Comparison of ENCODE assay signal across 8 cellular contexts in genomic region chr10:110354322-110354766, GRCh38. TPM values are rescaled to one million over a fixed set of nuclear protein-coding genes. Genes with fewer than 3 reads are reported as not detected.
DNase-seq lines count a peak whose midpoint lies in the region; ATAC-seq and TF ChIP-seq lines count a peak whose summit lies in the region.

No MANE protein-coding gene starts in this region.

- no peak overlapping the region for H2BK120ac ChIP-seq in neuronal stem cell (ENCODE audit: low read depth, low read length)

- no peaks in the 10 kb centered on the region for H3K79me1 ChIP-seq in neuronal stem cell (ENCODE audit: low read depth, low read length)

- H3K18ac ChIP-seq in neuronal stem cell (ENCODE audit: low read length): peak overlapping the region; percentile 20

- ATAC-seq in HG03097 (IDR thresholded peaks at IDR 0.05; ENCODE audit: low FRiP score, unreplicated experiment): peak; percentile 20
- ATAC-seq in PC-3: peak; percentile 51
- ATAC-seq in GM19397 (IDR thresholded peaks at IDR 0.05; ENCODE audit: unreplicated experiment): no peak

- H2BK5ac ChIP-seq in neuronal stem cell (ENCODE audit: low read length): no peak overlapping the region

- no peak overlapping the region for H2AK5ac ChIP-seq in neuronal stem cell (ENCODE audit: low read depth, low read length)

- peak; percentile 58 for DNase-seq in ELF-1 (ENCODE audit: low read depth, low spot score)
- DNase-seq in PC-3: peak; percentile 84
- peak; percentile 91 to 93 for DNase-seq in activated T-cell treated with anti-CD3 and anti-CD28 coated beads, Interleukin-2, amount 50 U/mL, for 48 hours
- peak; percentile 85 for DNase-seq in fibroblast of pulmonary artery (ENCODE audit: low read depth)
- peak; percentile 63 for DNase-seq in neuronal stem cell (ENCODE audit: low spot score)
- peak; percentile 86 for DNase-seq in stomach

- TF ChIP-seq EP300 in stomach (IDR thresholded peaks at IDR 0.05): no peak

- no peaks in the 10 kb centered on the region for H3F3A ChIP-seq in PC-3 (ENCODE audit: low read length, unreplicated experiment)

- H3K9me2 ChIP-seq in PC-3 (replicated peaks; ENCODE audit: low read length): no peaks in the 10 kb centered on the region

- CTCF ChIA-PET in PC-3 (lab: Charles Lee): no interaction called here

- peaks cover 57% of the 10 kb centered on the region for H3K4me1 ChIP-seq in PC-3 (ENCODE audit: insufficient read depth, low read length)
- peaks cover 0 to 11% of the 10 kb centered on the region in 2 donors for H3K4me1 ChIP-seq in neuronal stem cell (ENCODE audit: control insufficient read depth in 2 of 2, insufficient read depth in 1 of 2, low read depth in 1 of 2, low read length in 2 of 2)
- peaks cover 16 to 36% (median 25%) of the 10 kb centered on the region in 4 donors for H3K4me1 ChIP-seq in stomach

- H3K4me3 ChIP-seq in PC-3 (ENCODE audit: low read length): no peak overlapping the region
- no peak overlapping the region for H3K4me3 ChIP-seq in fibroblast of pulmonary artery (replicated peaks; ENCODE audit: low read depth, low read length)
- no peak overlapping the region for H3K4me3 ChIP-seq in neuronal stem cell (ENCODE audit: low read length in 2 of 2)
- no peak overlapping the region for H3K4me3 ChIP-seq in stomach

- H3K36me3 ChIP-seq in PC-3 (ENCODE audit: low read depth, low read length): no peaks in the 10 kb centered on the region
- H3K36me3 ChIP-seq in neuronal stem cell (replicated peaks in 1 of 2; ENCODE audit: control insufficient read depth in 2 of 2, insufficient read depth in 2 of 2, low read length in 2 of 2): no peaks in the 10 kb centered on the region
- H3K36me3 ChIP-seq in stomach: no peaks in the 10 kb centered on the region

- H3K4ac ChIP-seq in neuronal stem cell (ENCODE audit: low read length): no peak overlapping the region

- TF ChIP-seq POLR2A in stomach (IDR thresholded peaks at IDR 0.05): no peak

- no peak overlapping the region for H4K8ac ChIP-seq in neuronal stem cell (ENCODE audit: low read depth, low read length)

- H3K27ac ChIP-seq in PC-3 (ENCODE audit: low read length): peak overlapping the region; percentile 95
- H3K27ac ChIP-seq in neuronal stem cell (replicated peaks; ENCODE audit: low read length): no peak overlapping the region
- peak overlapping the region in 2 of 5 donors; percentile 6 to 22 for H3K27ac ChIP-seq in stomach

- no peak overlapping the region for H2BK15ac ChIP-seq in neuronal stem cell (ENCODE audit: low read length)

- no peaks in the 10 kb centered on the region for H3K9me3 ChIP-seq in PC-3 (ENCODE audit: low read length)
- H3K9me3 ChIP-seq in neuronal stem cell (replicated peaks in 1 of 2; ENCODE audit: control insufficient read depth in 2 of 2, insufficient read depth in 1 of 2, low read depth in 1 of 2, low read length in 2 of 2): no peaks in the 10 kb centered on the region
- H3K9me3 ChIP-seq in stomach: no peaks in the 10 kb centered on the region

- WGBS in neuronal stem cell (ENCODE audit: extremely low coverage in 2 of 2, insufficient read length in 2 of 2, insufficient replicate concordance in 1 of 2), 2 donors: no CpG with 5 or more reads among the region's 11 CpGs
- 25 to 32% (median 31%) methylated on average over 11 of the region's 11 CpGs for WGBS in stomach, 5 donors

- no TSS peak for BruUV-seq in PC-3 (replicated peaks; lab: Mats Ljungman, UMichigan)

- H4K91ac ChIP-seq in neuronal stem cell (ENCODE audit: low read depth, low read length, poor library complexity): no peak overlapping the region

- intact Hi-C loops in PC-3 (cut with micrococcal nuclease) (no loop called here), stomach (cut with DNase I; ENCODE audit: low total_unique reads) (no loop called here)

- POLR2A ChIA-PET in PC-3 (lab: Charles Lee; ENCODE audit: unreplicated experiment): no interaction called here

- no peak overlapping the region for H2AFZ ChIP-seq in PC-3 (ENCODE audit: low read length)
- no peak overlapping the region for H2AFZ ChIP-seq in neuronal stem cell (ENCODE audit: low read length)

- H3K27me3 ChIP-seq in PC-3 (ENCODE audit: low read length): no peaks in the 10 kb centered on the region
- H3K27me3 ChIP-seq in neuronal stem cell (ENCODE audit: control insufficient read depth in 3 of 3, insufficient read depth in 3 of 3, low read depth in 1 of 3, low read length in 3 of 3): peaks cover 0 to 7% (median 0%) of the 10 kb centered on the region in 3 experiments
- peaks cover 0 to 9% (median 4%) of the 10 kb centered on the region in 3 donors for H3K27me3 ChIP-seq in stomach

- no peak overlapping the region for H3K14ac ChIP-seq in neuronal stem cell (ENCODE audit: low read length)

- H3K4me2 ChIP-seq in PC-3 (ENCODE audit: low read length) (peak overlapping the region; percentile 69), neuronal stem cell (ENCODE audit: insufficient read depth, low read length, poor library complexity, severe bottlenecking) (no peak overlapping the region)

- H3K9ac ChIP-seq in PC-3 (ENCODE audit: low read length) (peak overlapping the region; percentile 86), neuronal stem cell (ENCODE audit: low read depth, low read length, poor library complexity) (no peak overlapping the region)

- no peaks in the 10 kb centered on the region for H3K79me2 ChIP-seq in PC-3 (ENCODE audit: low read length)

- H4K20me1 ChIP-seq in PC-3 (ENCODE audit: low read length): no peaks in the 10 kb centered on the region

- H3K23ac ChIP-seq in neuronal stem cell (ENCODE audit: low read depth, low read length, poor library complexity): no peak overlapping the region

- no peak overlapping the region for H2BK12ac ChIP-seq in neuronal stem cell (ENCODE audit: low read length)

- TF ChIP-seq CTCF in PC-3 (conservative IDR thresholded peaks at IDR 0.05; ENCODE audit: low read depth, low read length) (peak; percentile 76), fibroblast of pulmonary artery (IDR thresholded peaks at IDR 0.05; ENCODE audit: low read length, missing control alignments) (peak; percentile 91), stomach (IDR thresholded peaks at IDR 0.05) (peak in 5 of 7 experiments; percentile 60 to 83 (median 63))

RNA-seq across cellular contexts. Expression of gene SMNDC1, which starts 49.6 kb away (rescaled TPM):
- total RNA-seq in PC-3 (2014; rRNA removed): 16.3 and 18.4 TPM in 2 replicates
- 35.7 TPM for polyA plus RNA-seq in neuronal stem cell (2013, experiment 1 of 2)
- polyA plus RNA-seq in neuronal stem cell (2013, experiment 2 of 2): 37.9 TPM
- 10 to 100 TPM in 3 of 5 donors, 1 to 10 TPM in 2; 7.8 to 31.6 (median 29.0) TPM for total RNA-seq in stomach
- 10 to 100 TPM in 1 of 3 donors, 1 to 10 TPM in 2; 7.7 to 21.7 (median 8.7) TPM for polyA plus RNA-seq in stomach
